ENCODE assay signal across 36 cellular contexts in the genomic region with DNA sequence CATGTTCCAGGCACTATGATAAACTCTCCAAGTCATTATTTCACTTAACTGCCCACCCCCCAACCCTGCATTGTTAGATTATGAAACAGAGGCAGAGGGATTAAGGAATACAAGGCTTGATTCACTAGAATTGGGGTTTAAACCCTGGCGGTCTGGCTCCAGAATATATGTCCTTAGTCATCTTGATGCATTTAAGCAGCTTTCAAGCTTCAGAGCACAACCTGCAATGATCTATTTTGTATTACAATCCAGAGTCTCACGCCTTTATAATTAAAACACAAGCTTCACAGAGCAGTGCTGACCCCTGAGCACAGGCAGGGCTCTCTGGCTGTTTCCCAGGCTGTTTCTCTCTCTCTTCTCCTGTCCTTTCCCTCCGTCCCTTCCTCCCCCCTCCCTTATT.
"Had no signal": no experiment of that assay in that cellular context is flagged by ENCODE, and none has a peak within 500 bp of the region (broad histone marks: within the 10 kb centered on the region; RNA-seq: fewer than 3 reads in every experiment).

No MANE protein-coding gene starts in this region.

- ATAC-seq: activated CD8-positive, alpha-beta memory T cell treated with anti-CD3 and anti-CD28 coated beads, Interleukin-2, amount 10 ng/mL, durations not matched to agents 7 days and 5 days; activated naive CD8-positive, alpha-beta T cell treated with anti-CD3 and anti-CD28 coated beads, Interleukin-2, amount 50 U/mL, for 24 hours; PC-3; SK-N-SH treated with all-trans-retinoic acid at 6 μM for 48 hours had no signal

- H3K27ac Mint-ChIP-seq: activated CD4-positive, alpha-beta memory T cell treated with anti-CD3 and anti-CD28 coated beads, Interleukin-2, amount 10 ng/mL, durations not matched to agents 7 days and 5 days; activated CD8-positive, alpha-beta memory T cell treated with anti-CD3 and anti-CD28 coated beads, Interleukin-2, amount 10 ng/mL, durations not matched to agents 7 days and 5 days; activated naive CD4-positive, alpha-beta T cell treated with anti-CD3 and anti-CD28 coated beads, Interleukin-2, amount 10 ng/mL, durations not matched to agents 7 days and 5 days; activated naive CD8-positive, alpha-beta T cell; activated naive CD8-positive, alpha-beta T cell treated with anti-CD3 and anti-CD28 coated beads, Interleukin-2, amount 50 U/mL, for 24 hours had no signal

- H3K9me3 ChIP-seq: breast epithelium, Peyer's patch had no signal

- H3K4me1 Mint-ChIP-seq: activated CD4-positive, alpha-beta memory T cell treated with anti-CD3 and anti-CD28 coated beads, Interleukin-2, amount 10 ng/mL, durations not matched to agents 7 days and 5 days; activated CD8-positive, alpha-beta memory T cell treated with anti-CD3 and anti-CD28 coated beads, Interleukin-2, amount 10 ng/mL, durations not matched to agents 7 days and 5 days; activated naive CD4-positive, alpha-beta T cell treated with anti-CD3 and anti-CD28 coated beads, Interleukin-2, amount 10 ng/mL, durations not matched to agents 7 days and 5 days; activated naive CD8-positive, alpha-beta T cell treated with anti-CD3 and anti-CD28 coated beads, Interleukin-2, amount 50 U/mL, for 24 hours had no signal

- H3K9me3 Mint-ChIP-seq: activated CD4-positive, alpha-beta memory T cell treated with anti-CD3 and anti-CD28 coated beads, Interleukin-2, amount 10 ng/mL, durations not matched to agents 7 days and 5 days; activated naive CD4-positive, alpha-beta T cell treated with anti-CD3 and anti-CD28 coated beads, Interleukin-2, amount 10 ng/mL, durations not matched to agents 7 days and 5 days; activated naive CD8-positive, alpha-beta T cell treated with anti-CD3 and anti-CD28 coated beads, Interleukin-2, amount 50 U/mL, for 24 hours had no signal

- H3K27ac ChIP-seq: breast epithelium, Peyer's patch, SJSA1, VCaP had no signal

- H3K36me3 Mint-ChIP-seq: activated CD8-positive, alpha-beta memory T cell treated with anti-CD3 and anti-CD28 coated beads, Interleukin-2, amount 10 ng/mL, durations not matched to agents 7 days and 5 days; activated naive CD4-positive, alpha-beta T cell treated with anti-CD3 and anti-CD28 coated beads, Interleukin-2, amount 10 ng/mL, durations not matched to agents 7 days and 5 days; activated naive CD8-positive, alpha-beta T cell had no signal

- H3K4me3 ChIP-seq: breast epithelium, Peyer's patch, SJSA1 had no signal

- H3K27me3 ChIP-seq: breast epithelium, Peyer's patch, SJSA1 had no signal

- H3K4me3 Mint-ChIP-seq: activated CD4-positive, alpha-beta memory T cell treated with anti-CD3 and anti-CD28 coated beads, Interleukin-2, amount 10 ng/mL, durations not matched to agents 7 days and 5 days; activated CD8-positive, alpha-beta memory T cell treated with anti-CD3 and anti-CD28 coated beads, Interleukin-2, amount 10 ng/mL, durations not matched to agents 7 days and 5 days; activated naive CD4-positive, alpha-beta T cell treated with anti-CD3 and anti-CD28 coated beads, Interleukin-2, amount 10 ng/mL, durations not matched to agents 7 days and 5 days; activated naive CD8-positive, alpha-beta T cell; activated naive CD8-positive, alpha-beta T cell treated with anti-CD3 and anti-CD28 coated beads, Interleukin-2, amount 50 U/mL, for 24 hours had no signal

- H3K27me3 Mint-ChIP-seq: activated CD8-positive, alpha-beta memory T cell treated with anti-CD3 and anti-CD28 coated beads, Interleukin-2, amount 10 ng/mL, durations not matched to agents 7 days and 5 days; activated naive CD8-positive, alpha-beta T cell; activated naive CD8-positive, alpha-beta T cell treated with anti-CD3 and anti-CD28 coated beads, Interleukin-2, amount 50 U/mL, for 24 hours had no signal

- H3K36me3 ChIP-seq: breast epithelium, Peyer's patch had no signal

- DNase-seq: activated CD4-positive, alpha-beta memory T cell treated with anti-CD3 and anti-CD28 coated beads, Interleukin-2, amount 10 ng/mL, durations not matched to agents 7 days and 5 days; activated CD4-positive, alpha-beta T cell treated with anti-CD3 and anti-CD28 coated beads for 1 hour; activated CD4-positive, alpha-beta T cell treated with anti-CD3 and anti-CD28 coated beads for 48 hours; activated CD4-positive, CD25-positive, alpha-beta regulatory T cell; activated CD8-positive, alpha-beta memory T cell treated with anti-CD3 and anti-CD28 coated beads for 24 hours; activated CD8-positive, alpha-beta memory T cell treated with anti-CD3 and anti-CD28 coated beads, Interleukin-2, amount 10 ng/mL, durations not matched to agents 7 days and 5 days; activated CD8-positive, alpha-beta memory T cell treated with anti-CD3 and anti-CD28 coated beads, Interleukin-2, amount 50 U/mL, for 48 hours; activated effector memory CD4-positive, alpha-beta T cell treated with Interleukin-2 at 50 U/mL for 16 hours; activated naive CD4-positive, alpha-beta T cell treated with anti-CD3 and anti-CD28 coated beads, Interleukin-2, amount 10 ng/mL, durations not matched to agents 7 days and 5 days; activated naive CD8-positive, alpha-beta T cell treated with anti-CD3 and anti-CD28 coated beads, Interleukin-2, amount 50 U/mL, for 24 hours; activated T-cell treated with anti-CD3 and anti-CD28 coated beads, Interleukin-2, amount 50 U/mL, for 48 hours; amniotic stem cell; aorta; Karpas-422; KBM-7; NCI-H1105; NCI-H1417 treated with DMSO at 0.1 percent for 48 hours; NCI-H1694; NCI-H1930; NCI-H2081 treated with DMSO at 0.1 percent for 48 hours; NCI-H446; NCI-H510A treated with DMSO at 0.1 percent for 48 hours; NCI-H526 treated with DMSO at 0.1 percent for 48 hours; NCI-H774; PC-3; Peyer's patch; RPMI8226; SHP77 treated with DMSO at 0.1 percent for 48 hours; T-helper 1 cell; T-helper 2 cell; T-helper 9 cell had no signal

- H3K4me1 ChIP-seq: breast epithelium, Peyer's patch, SJSA1 had no signal
